ENCODE assay signal across 18 cellular contexts in genomic region chr1:26535201-26535600, GRCh38. TPM values are rescaled to one million over a fixed set of nuclear protein-coding genes. Genes with fewer than 3 reads are reported as not detected.
DNase-seq lines count a peak whose midpoint lies in the region; ATAC-seq and TF ChIP-seq lines count a peak whose summit lies in the region.
"Had no signal": no experiment of that assay in that cellular context is flagged by ENCODE, and none has a peak within 500 bp of the region (broad histone marks: within the 10 kb centered on the region; RNA-seq: fewer than 3 reads in every experiment).

No MANE protein-coding gene starts in this region.

- H3K36me3 ChIP-seq in suprapubic skin: peaks cover 9% of the 10 kb centered on the region
- H3K36me3 ChIP-seq: gastrocnemius medialis had no signal

- peaks cover 4% of the 10 kb centered on the region for H3K27me3 Mint-ChIP-seq in activated naive CD4-positive, alpha-beta T cell treated with anti-CD3 and anti-CD28 coated beads, Interleukin-2, amount 10 ng/mL, durations not matched to agents 7 days and 5 days
- no peaks in the 10 kb centered on the region for H3K27me3 Mint-ChIP-seq in T-helper 17 cell

- H3K9me3 ChIP-seq in T-helper 17 cell (ENCODE audit: control insufficient read depth, low read length, poor library complexity, severe bottlenecking): no peaks in the 10 kb centered on the region
- no peaks in the 10 kb centered on the region for H3K9me3 ChIP-seq in suprapubic skin
- H3K9me3 ChIP-seq: gastrocnemius medialis had no signal

- 23% methylated on average over 1 of the region's 1 CpG for WGBS in suprapubic skin

- peaks cover 35% of the 10 kb centered on the region for H3K36me3 Mint-ChIP-seq in activated naive CD4-positive, alpha-beta T cell treated with anti-CD3 and anti-CD28 coated beads, Interleukin-2, amount 10 ng/mL, durations not matched to agents 7 days and 5 days
- no peaks in the 10 kb centered on the region for H3K36me3 Mint-ChIP-seq in T-helper 17 cell (ENCODE audit: low read depth)

- no peak for ATAC-seq in T-helper 17 cell
- peak; percentile 80 for ATAC-seq in left lobe of liver
- no peak for ATAC-seq in GM18511 (IDR thresholded peaks at IDR 0.05; ENCODE audit: unreplicated experiment)
- no peak for ATAC-seq in HG02588 (IDR thresholded peaks at IDR 0.05; ENCODE audit: unreplicated experiment)
- ATAC-seq: gastrocnemius medialis, right cardiac atrium had no signal

- H3K4me3 ChIP-seq in suprapubic skin: no peak overlapping the region
- H3K4me3 ChIP-seq: gastrocnemius medialis, GM23248 had no signal

- H3K4me3 Mint-ChIP-seq in activated naive CD4-positive, alpha-beta T cell treated with anti-CD3 and anti-CD28 coated beads, Interleukin-2, amount 10 ng/mL, durations not matched to agents 7 days and 5 days: no peak overlapping the region
- peak overlapping the region; percentile 62 for H3K4me3 Mint-ChIP-seq in T-helper 17 cell

- H3K27ac Mint-ChIP-seq in activated naive CD4-positive, alpha-beta T cell treated with anti-CD3 and anti-CD28 coated beads, Interleukin-2, amount 10 ng/mL, durations not matched to agents 7 days and 5 days: peak overlapping the region; percentile 66
- peak overlapping the region; percentile 71 for H3K27ac Mint-ChIP-seq in T-helper 17 cell

- no peak for DNase-seq in activated naive CD4-positive, alpha-beta T cell treated with anti-CD3 and anti-CD28 coated beads, Interleukin-2, amount 10 ng/mL, durations not matched to agents 7 days and 5 days
- no peak for DNase-seq in activated naive CD4-positive, alpha-beta T cell treated with anti-CD3 and anti-CD28 coated beads, Interleukin-2, amount 50 U/mL, for 16 hours
- DNase-seq in T-helper 17 cell (no peak), left lobe of liver (ENCODE audit: low spot score) (peak; percentile 89), superior temporal gyrus (ENCODE audit: extremely low spot score) (peak; percentile 42), suprapubic skin (ENCODE audit: low spot score in 2 of 2) (no peak)
- DNase-seq: activated CD8-positive, alpha-beta memory T cell treated with anti-CD3 and anti-CD28 coated beads for 24 hours; COR-L47; gastrocnemius medialis; GDM1; GM23248; Karpas-422; NCI-H1694 treated with DMSO at 0.1 percent for 48 hours; NCI-H446 treated with DMSO at 0.1 percent for 48 hours; right cardiac atrium; stimulated activated CD4-positive, alpha-beta T cell treated with anti-CD3 and anti-CD28 coated beads, Interleukin-1b, Interleukin-23, amount 100 ng/mL, for 48 hours had no signal

- H3K27ac ChIP-seq in suprapubic skin: no peak overlapping the region
- H3K27ac ChIP-seq: gastrocnemius medialis, GM23248 had no signal

- peaks cover 82% of the 10 kb centered on the region for H3K4me1 Mint-ChIP-seq in activated naive CD4-positive, alpha-beta T cell treated with anti-CD3 and anti-CD28 coated beads, Interleukin-2, amount 10 ng/mL, durations not matched to agents 7 days and 5 days
- peaks cover 50% of the 10 kb centered on the region for H3K4me1 Mint-ChIP-seq in T-helper 17 cell

- peaks cover 44% of the 10 kb centered on the region for H3K4me1 ChIP-seq in suprapubic skin

- no peaks in the 10 kb centered on the region for H3K9me3 Mint-ChIP-seq in activated naive CD4-positive, alpha-beta T cell treated with anti-CD3 and anti-CD28 coated beads, Interleukin-2, amount 10 ng/mL, durations not matched to agents 7 days and 5 days

- no peak for TF ChIP-seq EP300 in suprapubic skin (IDR thresholded peaks at IDR 0.05)

- no peak for TF ChIP-seq CTCF in suprapubic skin (IDR thresholded peaks at IDR 0.05)

- H3K27me3 ChIP-seq in suprapubic skin: no peaks in the 10 kb centered on the region
- H3K27me3 ChIP-seq: gastrocnemius medialis had no signal

- CTCF ChIA-PET in activated naive CD4-positive, alpha-beta T cell treated with anti-CD3 and anti-CD28 coated beads, Interleukin-2, amount 10 ng/mL, durations not matched to agents 7 days and 5 days (lab: Charles Lee): interaction anchor here (0.7 to 1.2 kb wide), 3 partner anchors 35 to 255 kb away, joined by 3 to 8 read pairs (median 3); no protein-coding TSS in a partner anchor

- TF ChIP-seq POLR2A in suprapubic skin (IDR thresholded peaks at IDR 0.05): no peak

RNA-seq across cellular contexts. Expression of gene RPS6KA1, which starts 5.6 kb away (rescaled TPM):
- 10 to 100 TPM; 76.3 to 98.0 TPM for total RNA-seq in T-helper 17 cell
- total RNA-seq in left lobe of liver: 12.9 TPM
- 10 to 100 TPM; 37.8 to 50.9 (median 43.7) TPM for total RNA-seq in suprapubic skin

Comparison
In these comparisons a context has a peak if more than half of its experiments do, and no peak if none do; other contexts are left out.
1. DNase-seq: peak in left lobe of liver (single experiment) and superior temporal gyrus (single experiment); none in activated naive CD4-positive, alpha-beta T cell treated with anti-CD3 and anti-CD28 coated beads, Interleukin-2, amount 10 ng/mL, durations not matched to agents 7 days and 5 days (single experiment), activated naive CD4-positive, alpha-beta T cell treated with anti-CD3 and anti-CD28 coated beads, Interleukin-2, amount 50 U/mL, for 16 hours (single experiment), T-helper 17 cell (0 of 3) and suprapubic skin (0 of 2).